Comparison of ENCODE assay signal across 9 cellular contexts in the genomic region with DNA sequence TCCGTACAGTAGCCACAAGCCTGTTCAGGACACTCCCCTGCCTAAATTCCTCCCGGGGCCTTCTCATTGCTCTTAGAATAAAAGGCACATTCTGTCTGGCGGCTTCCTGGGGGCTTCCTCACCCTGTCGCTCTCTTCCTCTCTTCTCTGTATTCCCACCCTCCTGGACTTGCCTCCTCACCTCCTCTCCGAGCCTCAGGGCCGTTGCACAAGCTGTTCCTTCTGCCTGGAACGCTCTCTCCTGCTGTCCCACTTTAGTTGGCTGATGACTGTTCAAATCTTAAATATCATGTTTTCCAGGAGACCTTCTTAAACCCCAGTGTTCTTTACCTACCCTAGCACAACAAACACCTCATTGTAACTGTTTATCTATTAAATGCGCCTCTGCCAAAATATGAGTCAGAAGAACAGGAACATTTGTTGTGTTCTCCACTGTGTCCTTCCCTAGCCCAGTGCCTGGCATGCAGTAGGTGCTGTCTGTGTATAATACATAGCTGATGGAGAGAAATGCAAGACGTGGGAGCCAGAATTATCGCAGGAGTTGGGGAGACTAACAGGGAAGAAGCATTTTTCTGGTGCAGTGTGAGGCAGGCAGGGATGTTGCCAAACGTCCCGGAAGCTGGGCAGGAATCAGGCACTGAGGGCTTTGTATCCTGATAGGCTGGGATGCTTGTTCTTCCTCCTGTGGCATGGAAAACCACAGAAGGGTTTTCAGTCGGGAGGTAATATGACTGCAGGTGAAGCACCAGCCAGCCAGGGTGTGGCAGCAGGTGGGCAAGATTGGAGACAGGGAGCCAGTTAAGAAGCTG. TPM values are rescaled to one million over a fixed set of nuclear protein-coding genes. Genes with fewer than 3 reads are reported as not detected.
A peak's percentile ranks its signal among the peaks of the same experiment; 100 is the strongest.
DNase-seq lines count a peak whose midpoint lies in the region; TF ChIP-seq lines count a peak whose summit lies in the region.
"Had no signal": no experiment of that assay in that cellular context is flagged by ENCODE, and none has a peak within 500 bp of the region (broad histone marks: within the 10 kb centered on the region; RNA-seq: fewer than 3 reads in every experiment).

No MANE protein-coding gene starts in this region.

- no peak for TF ChIP-seq POLR2A in suprapubic skin (IDR thresholded peaks at IDR 0.05)

- TF ChIP-seq EP300 in suprapubic skin (IDR thresholded peaks at IDR 0.05), result no peak

- 57% methylated on average over 13 of the region's 13 CpGs for WGBS in suprapubic skin

- H3K4me1 ChIP-seq in left ventricle myocardium inferior, result peaks cover 43% of the 10 kb centered on the region
- H3K4me1 ChIP-seq in suprapubic skin, result peaks cover 25% of the 10 kb centered on the region

- H3K27me3 ChIP-seq in left ventricle myocardium inferior (ENCODE audit: low read depth) (no peaks in the 10 kb centered on the region), suprapubic skin (no peaks in the 10 kb centered on the region)

- DNase-seq in LHCN-M2 (ENCODE audit: low read depth), result peak; percentile 77
- DNase-seq in left ventricle myocardium inferior, result peak; percentile 30
- DNase-seq in suprapubic skin (ENCODE audit: low spot score in 2 of 2), result peak in 1 of 2 donors; percentile 77
- no peak for DNase-seq in NCI-H1930 (lab: John Stamatoyannopoulos, UW)
- DNase-seq in dedifferentiated amniotic fluid mesenchymal stem cell (ENCODE audit: extremely low spot score), result no peak
- DNase-seq in T-helper 1 cell, result no peak
- DNase-seq: activated gamma-delta T cell treated with Interleukin-2 at 50 U/mL for 16 hours, T1000 had no signal

- H3K9me3 ChIP-seq in left ventricle myocardium inferior (replicated peaks), result no peaks in the 10 kb centered on the region
- H3K9me3 ChIP-seq in suprapubic skin, result no peaks in the 10 kb centered on the region

- intact Hi-C loops in left ventricle myocardium inferior (cut with micrococcal nuclease), result no loop called here

- no peak overlapping the region for H3K4me3 ChIP-seq in left ventricle myocardium inferior
- H3K4me3 ChIP-seq in suprapubic skin, result no peak overlapping the region

- H3K27ac ChIP-seq in angular gyrus (ENCODE audit: low read depth, low read length) (peak overlapping the region; percentile 77), left ventricle myocardium inferior (replicated peaks) (peak overlapping the region; percentile 95), suprapubic skin (peak overlapping the region; percentile 78)

- H3K36me3 ChIP-seq in left ventricle myocardium inferior, result no peaks in the 10 kb centered on the region
- no peaks in the 10 kb centered on the region for H3K36me3 ChIP-seq in suprapubic skin

- no peak for TF ChIP-seq CTCF in left ventricle myocardium inferior (IDR thresholded peaks at IDR 0.05; ENCODE audit: borderline replicate concordance)
- TF ChIP-seq CTCF in suprapubic skin (IDR thresholded peaks at IDR 0.05), result no peak

RNA-seq across cellular contexts. Expression of a gene that starts 24.1 kb away (rescaled TPM):
- total RNA-seq in LHCN-M2 (2014; rRNA removed) (71.0 and 87.7 TPM in 2 replicates), left ventricle myocardium inferior (59.0 TPM), suprapubic skin (10 to 100 TPM; 73.3 to 93.3 (median 78.2) TPM)
- 41.5 TPM for polyA plus RNA-seq in LHCN-M2 (2012)

RNA-seq across cellular contexts. Expression of a gene that starts 44.2 kb away (rescaled TPM):
- total RNA-seq in LHCN-M2 (2014; rRNA removed) (252 and 271 TPM in 2 replicates), left ventricle myocardium inferior (363 TPM), suprapubic skin (100 to 1,000 TPM in 1 of 4 donors, 10 to 100 TPM in 3; 80.0 to 119 (median 94.6) TPM)
- polyA plus RNA-seq in LHCN-M2 (2012), result 146 TPM

RNA-seq across cellular contexts. Expression of a gene that starts 50.9 kb away (rescaled TPM):
- total RNA-seq in LHCN-M2 (2014; rRNA removed) (129 and 134 TPM in 2 replicates), left ventricle myocardium inferior (54.6 TPM), suprapubic skin (100 to 1,000 TPM in 2 of 4 donors, 10 to 100 TPM in 2; 68.7 to 111 (median 97.5) TPM)
- 125 TPM for polyA plus RNA-seq in LHCN-M2 (2012)

Comparison
In these comparisons a context has a peak if more than half of its experiments do, and no peak if none do; other contexts are left out.
1. DNase-seq: peak in LHCN-M2 (single experiment) and left ventricle myocardium inferior (single experiment); none in NCI-H1930 (0 of 2), dedifferentiated amniotic fluid mesenchymal stem cell (single experiment) and T-helper 1 cell (0 of 5).
2. Peak in every context shown above with its lines, with median percentiles within 50 percentile points of each other: H3K27ac ChIP-seq.